16 cellular contexts compared by ENCODE assay signal in genomic region chr15:25239471-25240345, GRCh38.
"Had no signal": no experiment of that assay in that cellular context is flagged by ENCODE, and none has a peak within 500 bp of the region (broad histone marks: within the 10 kb centered on the region; RNA-seq: fewer than 3 reads in every experiment).

No MANE protein-coding gene starts in this region.

- H3K4me1 ChIP-seq: colonic mucosa, esophagus squamous epithelium, neural progenitor cell, pancreas, upper lobe of left lung had no signal

- H3K36me3 Mint-ChIP-seq: naive B cell, neural progenitor cell had no signal

- H3K36me3 ChIP-seq: colonic mucosa, esophagus squamous epithelium, neural progenitor cell, pancreas, upper lobe of left lung had no signal

- ATAC-seq: pancreas; SK-N-SH treated with all-trans-retinoic acid at 6 μM for 48 hours; stimulated activated naive CD8-positive, alpha-beta T cell treated with anti-CD3 and anti-CD28 coated beads, Interleukin-15, Interleukin-2, amounts not matched to agents 100 U/mL and 50 U/mL, for 24 hours had no signal

- H3K4me3 ChIP-seq: colonic mucosa, esophagus squamous epithelium, neural progenitor cell, pancreas, smooth muscle cell, upper lobe of left lung had no signal

- H3K27ac ChIP-seq: colonic mucosa, esophagus squamous epithelium, neural progenitor cell, pancreas, upper lobe of left lung had no signal

- H3K27me3 ChIP-seq: colonic mucosa, esophagus squamous epithelium, neural progenitor cell, pancreas, upper lobe of left lung had no signal

- H3K4me3 Mint-ChIP-seq: naive B cell, neural progenitor cell had no signal

- H3K4me1 Mint-ChIP-seq: naive B cell, neural progenitor cell had no signal

- H3K9me3 ChIP-seq: colonic mucosa, pancreas had no signal

- DNase-seq: activated CD4-positive, alpha-beta T cell treated with anti-CD3 and anti-CD28 coated beads, Interleukin-2, amount 50 U/mL, for 48 hours; caudate nucleus; colonic mucosa; esophagus squamous epithelium; hypothalamus; kidney glomerular epithelial cell; naive B cell; retina; SHP77; stimulated activated naive CD8-positive, alpha-beta T cell treated with anti-CD3 and anti-CD28 coated beads, Interleukin-15, Interleukin-2, amounts not matched to agents 100 U/mL and 50 U/mL, for 24 hours; T1000 had no signal

- H3K27me3 Mint-ChIP-seq: naive B cell had no signal
